In the genomic region with DNA sequence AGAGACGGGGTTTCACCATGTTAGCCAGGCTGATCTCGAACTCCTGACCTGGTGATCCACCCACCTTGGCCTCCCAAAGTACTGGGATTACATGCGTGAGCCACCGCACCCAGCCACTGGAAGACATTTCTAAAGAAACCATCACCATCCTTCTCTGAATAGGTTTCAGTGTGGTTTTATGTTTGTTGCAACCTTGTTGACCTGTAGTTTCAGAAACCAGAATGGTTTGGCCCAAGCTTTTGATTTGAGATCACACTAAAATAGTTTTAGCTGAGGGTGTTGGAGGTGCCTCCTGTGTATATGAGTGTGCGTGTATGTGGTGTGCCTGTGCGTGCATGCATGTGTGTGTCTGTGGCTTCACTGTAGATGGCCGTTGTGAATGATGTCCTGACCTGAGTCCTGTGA, we compare ENCODE assay signal across 1 cellular context.
TF ChIP-seq lines count a peak whose summit lies in the region.

No MANE protein-coding gene starts in this region.

TF ChIP-seq in GM12878, 131 proteins besides CTCF, POLR2A, EP300 and RAD21 (continues in another document):
- TF ChIP-seq CHD4 (IDR thresholded peaks at IDR 0.05) (no peak), RCOR1 (conservative IDR thresholded peaks at IDR 0.05; ENCODE audit: low read depth, low read length) (no peak), MYB (IDR thresholded peaks at IDR 0.05; ENCODE audit: borderline replicate concordance, low read depth, low read length) (0 out of 2 replicates have a peak, but pooled peaks have one; percentile 25), POLR2AphosphoS5 (IDR thresholded peaks at IDR 0.05; ENCODE audit: low read length) (0 out of 2 replicates have a peak, but pooled peaks have one; percentile 18), CREB1 (IDR thresholded peaks at IDR 0.05; ENCODE audit: low read depth) (no peak), ETV6 (conservative IDR thresholded peaks at IDR 0.05 in 1 of 2, IDR thresholded peaks at IDR 0.05 in 1 of 2; ENCODE audit: borderline replicate concordance in 1 of 2, low read depth in 1 of 2) (peak in 1 of 2 experiments; percentile 56; a peak in 1 of 4 replicates), RB1 (IDR thresholded peaks at IDR 0.05; ENCODE audit: borderline replicate concordance) (no peak), KLF5 (IDR thresholded peaks at IDR 0.05; ENCODE audit: partially characterized antibody) (peak; percentile 47), SIN3A (IDR thresholded peaks at IDR 0.05; ENCODE audit: low read depth, low read length) (no peak), SMAD1 (IDR thresholded peaks at IDR 0.05; ENCODE audit: low read depth, partially characterized antibody) (no peak), PAX8 (IDR thresholded peaks at IDR 0.05) (no peak), ZNF384 (IDR thresholded peaks at IDR 0.05; ENCODE audit: borderline replicate concordance, low read depth, low read length) (no peak), BMI1 (IDR thresholded peaks at IDR 0.05; ENCODE audit: borderline replicate concordance) (peak; percentile 65; the same call in 1 of the 2 replicates), SREBF2 (IDR thresholded peaks at IDR 0.05; ENCODE audit: low read length) (no peak), CEBPB (IDR thresholded peaks at IDR 0.05; ENCODE audit: borderline replicate concordance in 1 of 2, low read depth in 2 of 2, low read length in 2 of 2) (no peak), TCF7 (IDR thresholded peaks at IDR 0.05; ENCODE audit: borderline replicate concordance) (no peak; the same call in 1 of the 2 replicates), EGR1 (IDR thresholded peaks at IDR 0.05; ENCODE audit: borderline replicate concordance in 1 of 2, low read depth in 2 of 2, low read length in 2 of 2) (no peak), BACH1 (IDR thresholded peaks at IDR 0.05; ENCODE audit: borderline replicate concordance) (peak; percentile 62; the same call in 1 of the 2 replicates), ZZZ3 (IDR thresholded peaks at IDR 0.05; ENCODE audit: control insufficient read depth, insufficient read length, low read depth) (no peak), TAF1 (IDR thresholded peaks at IDR 0.05; ENCODE audit: borderline replicate concordance, low read depth, low read length) (no peak), SUZ12 (IDR thresholded peaks at IDR 0.05; ENCODE audit: unreplicated experiment) (no peak), ATF7 (IDR thresholded peaks at IDR 0.05; ENCODE audit: low read depth) (peak; percentile 64), SREBF1 (IDR thresholded peaks at IDR 0.05; ENCODE audit: low read length) (no peak), SP1 (IDR thresholded peaks at IDR 0.05; ENCODE audit: low read depth, low read length) (peak; percentile 55), PML (IDR thresholded peaks at IDR 0.05; ENCODE audit: low read length) (no peak), SRF (IDR thresholded peaks at IDR 0.05; ENCODE audit: low read depth in 2 of 2, low read length in 2 of 2) (no peak), FOXM1 (IDR thresholded peaks at IDR 0.05; ENCODE audit: low read depth, low read length) (no peak), MTA2 (IDR thresholded peaks at IDR 0.05; ENCODE audit: low read depth) (peak; percentile 77), MEF2A (IDR thresholded peaks at IDR 0.05; ENCODE audit: insufficient read depth, low read depth, low read length) (peak; percentile 53; the same call in 1 of the 2 replicates), HDAC2 (IDR thresholded peaks at IDR 0.05) (no peak), NR2F1 (conservative IDR thresholded peaks at IDR 0.05) (peak; percentile 98), KAT2A (conservative IDR thresholded peaks at IDR 0.05; ENCODE audit: control insufficient read depth, low read depth, low read length) (no peak), IKZF1 (conservative IDR thresholded peaks at IDR 0.05) (peak; percentile 76; the same call in 1 of the 2 replicates), RBBP5 (conservative IDR thresholded peaks at IDR 0.05) (no peak), ZNF207 (IDR thresholded peaks at IDR 0.05; ENCODE audit: borderline replicate concordance) (peak; percentile 21; the same call in 1 of the 2 replicates), BCL11A (IDR thresholded peaks at IDR 0.05; ENCODE audit: low read depth, low read length) (peak; percentile 89; the same call in 1 of the 2 replicates), TBL1XR1 (IDR thresholded peaks at IDR 0.05; ENCODE audit: low read depth, low read length) (no peak), NR2C2 (IDR thresholded peaks at IDR 0.05; ENCODE audit: borderline replicate concordance, control insufficient read depth, insufficient read length, low read depth) (no peak), TCF12 (IDR thresholded peaks at IDR 0.05; ENCODE audit: low read depth, low read length) (peak; percentile 76), HDGF (IDR thresholded peaks at IDR 0.05) (no peak), BRCA1 (IDR thresholded peaks at IDR 0.05; ENCODE audit: low read depth, low read length) (no peak), NFIC (IDR thresholded peaks at IDR 0.05; ENCODE audit: low read depth, low read length) (no peak)
- TF ChIP-seq, protein P1, sequence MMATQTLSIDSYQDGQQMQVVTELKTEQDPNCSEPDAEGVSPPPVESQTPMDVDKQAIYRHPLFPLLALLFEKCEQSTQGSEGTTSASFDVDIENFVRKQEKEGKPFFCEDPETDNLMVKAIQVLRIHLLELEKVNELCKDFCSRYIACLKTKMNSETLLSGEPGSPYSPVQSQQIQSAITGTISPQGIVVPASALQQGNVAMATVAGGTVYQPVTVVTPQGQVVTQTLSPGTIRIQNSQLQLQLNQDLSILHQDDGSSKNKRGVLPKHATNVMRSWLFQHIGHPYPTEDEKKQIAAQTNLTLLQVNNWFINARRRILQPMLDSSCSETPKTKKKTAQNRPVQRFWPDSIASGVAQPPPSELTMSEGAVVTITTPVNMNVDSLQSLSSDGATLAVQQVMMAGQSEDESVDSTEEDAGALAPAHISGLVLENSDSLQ (IDR thresholded peaks at IDR 0.05), result no peak
- TF ChIP-seq, protein P2, sequence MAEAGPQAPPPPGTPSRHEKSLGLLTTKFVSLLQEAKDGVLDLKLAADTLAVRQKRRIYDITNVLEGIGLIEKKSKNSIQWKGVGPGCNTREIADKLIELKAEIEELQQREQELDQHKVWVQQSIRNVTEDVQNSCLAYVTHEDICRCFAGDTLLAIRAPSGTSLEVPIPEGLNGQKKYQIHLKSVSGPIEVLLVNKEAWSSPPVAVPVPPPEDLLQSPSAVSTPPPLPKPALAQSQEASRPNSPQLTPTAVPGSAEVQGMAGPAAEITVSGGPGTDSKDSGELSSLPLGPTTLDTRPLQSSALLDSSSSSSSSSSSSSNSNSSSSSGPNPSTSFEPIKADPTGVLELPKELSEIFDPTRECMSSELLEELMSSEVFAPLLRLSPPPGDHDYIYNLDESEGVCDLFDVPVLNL (IDR thresholded peaks at IDR 0.05; ENCODE audit: low read depth, low read length), result no peak
- TF ChIP-seq, protein P3, sequence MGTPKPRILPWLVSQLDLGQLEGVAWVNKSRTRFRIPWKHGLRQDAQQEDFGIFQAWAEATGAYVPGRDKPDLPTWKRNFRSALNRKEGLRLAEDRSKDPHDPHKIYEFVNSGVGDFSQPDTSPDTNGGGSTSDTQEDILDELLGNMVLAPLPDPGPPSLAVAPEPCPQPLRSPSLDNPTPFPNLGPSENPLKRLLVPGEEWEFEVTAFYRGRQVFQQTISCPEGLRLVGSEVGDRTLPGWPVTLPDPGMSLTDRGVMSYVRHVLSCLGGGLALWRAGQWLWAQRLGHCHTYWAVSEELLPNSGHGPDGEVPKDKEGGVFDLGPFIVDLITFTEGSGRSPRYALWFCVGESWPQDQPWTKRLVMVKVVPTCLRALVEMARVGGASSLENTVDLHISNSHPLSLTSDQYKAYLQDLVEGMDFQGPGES (IDR thresholded peaks at IDR 0.05), result no peak
- TF ChIP-seq, protein P4, sequence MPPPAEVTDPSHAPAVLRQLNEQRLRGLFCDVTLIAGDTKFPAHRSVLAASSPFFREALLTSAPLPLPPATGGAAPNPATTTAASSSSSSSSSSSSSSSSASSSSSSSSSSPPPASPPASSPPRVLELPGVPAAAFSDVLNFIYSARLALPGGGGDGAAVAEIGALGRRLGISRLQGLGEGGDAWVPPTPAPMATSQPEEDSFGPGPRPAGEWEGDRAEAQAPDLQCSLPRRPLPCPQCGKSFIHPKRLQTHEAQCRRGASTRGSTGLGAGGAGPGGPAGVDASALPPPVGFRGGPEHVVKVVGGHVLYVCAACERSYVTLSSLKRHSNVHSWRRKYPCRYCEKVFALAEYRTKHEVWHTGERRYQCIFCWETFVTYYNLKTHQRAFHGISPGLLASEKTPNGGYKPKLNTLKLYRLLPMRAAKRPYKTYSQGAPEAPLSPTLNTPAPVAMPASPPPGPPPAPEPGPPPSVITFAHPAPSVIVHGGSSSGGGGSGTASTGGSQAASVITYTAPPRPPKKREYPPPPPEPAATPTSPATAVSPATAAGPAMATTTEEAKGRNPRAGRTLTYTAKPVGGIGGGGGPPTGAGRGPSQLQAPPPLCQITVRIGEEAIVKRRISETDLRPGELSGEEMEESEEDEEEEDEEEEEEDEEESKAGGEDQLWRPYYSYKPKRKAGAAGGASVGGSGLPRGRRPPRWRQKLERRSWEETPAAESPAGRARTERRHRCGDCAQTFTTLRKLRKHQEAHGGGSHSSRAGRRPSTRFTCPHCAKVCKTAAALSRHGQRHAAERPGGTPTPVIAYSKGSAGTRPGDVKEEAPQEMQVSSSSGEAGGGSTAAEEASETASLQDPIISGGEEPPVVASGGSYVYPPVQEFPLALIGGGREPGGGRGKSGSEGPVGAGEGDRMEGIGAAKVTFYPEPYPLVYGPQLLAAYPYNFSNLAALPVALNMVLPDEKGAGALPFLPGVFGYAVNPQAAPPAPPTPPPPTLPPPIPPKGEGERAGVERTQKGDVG (CRISPR knock-in tag; IDR thresholded peaks at IDR 0.05), result no peak
- TF ChIP-seq, protein P5, sequence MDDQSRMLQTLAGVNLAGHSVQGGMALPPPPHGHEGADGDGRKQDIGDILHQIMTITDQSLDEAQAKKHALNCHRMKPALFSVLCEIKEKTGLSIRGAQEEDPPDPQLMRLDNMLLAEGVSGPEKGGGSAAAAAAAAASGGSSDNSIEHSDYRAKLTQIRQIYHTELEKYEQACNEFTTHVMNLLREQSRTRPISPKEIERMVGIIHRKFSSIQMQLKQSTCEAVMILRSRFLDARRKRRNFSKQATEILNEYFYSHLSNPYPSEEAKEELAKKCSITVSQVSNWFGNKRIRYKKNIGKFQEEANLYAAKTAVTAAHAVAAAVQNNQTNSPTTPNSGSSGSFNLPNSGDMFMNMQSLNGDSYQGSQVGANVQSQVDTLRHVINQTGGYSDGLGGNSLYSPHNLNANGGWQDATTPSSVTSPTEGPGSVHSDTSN (IDR thresholded peaks at IDR 0.05; ENCODE audit: insufficient replicate concordance, low read depth, low read length), result no peak
- TF ChIP-seq, protein P6, sequence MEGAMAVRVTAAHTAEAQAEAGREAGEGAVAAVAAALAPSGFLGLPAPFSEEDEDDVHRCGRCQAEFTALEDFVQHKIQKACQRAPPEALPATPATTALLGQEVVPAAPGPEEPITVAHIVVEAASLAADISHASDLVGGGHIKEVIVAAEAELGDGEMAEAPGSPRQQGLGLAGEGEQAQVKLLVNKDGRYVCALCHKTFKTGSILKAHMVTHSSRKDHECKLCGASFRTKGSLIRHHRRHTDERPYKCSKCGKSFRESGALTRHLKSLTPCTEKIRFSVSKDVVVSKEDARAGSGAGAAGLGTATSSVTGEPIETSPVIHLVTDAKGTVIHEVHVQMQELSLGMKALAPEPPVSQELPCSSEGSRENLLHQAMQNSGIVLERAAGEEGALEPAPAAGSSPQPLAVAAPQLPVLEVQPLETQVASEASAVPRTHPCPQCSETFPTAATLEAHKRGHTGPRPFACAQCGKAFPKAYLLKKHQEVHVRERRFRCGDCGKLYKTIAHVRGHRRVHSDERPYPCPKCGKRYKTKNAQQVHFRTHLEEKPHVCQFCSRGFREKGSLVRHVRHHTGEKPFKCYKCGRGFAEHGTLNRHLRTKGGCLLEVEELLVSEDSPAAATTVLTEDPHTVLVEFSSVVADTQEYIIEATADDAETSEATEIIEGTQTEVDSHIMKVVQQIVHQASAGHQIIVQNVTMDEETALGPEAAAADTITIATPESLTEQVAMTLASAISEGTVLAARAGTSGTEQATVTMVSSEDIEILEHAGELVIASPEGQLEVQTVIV (IDR thresholded peaks at IDR 0.05; ENCODE audit: borderline replicate concordance, partially characterized antibody), result no peak
- TF ChIP-seq, protein P7, sequence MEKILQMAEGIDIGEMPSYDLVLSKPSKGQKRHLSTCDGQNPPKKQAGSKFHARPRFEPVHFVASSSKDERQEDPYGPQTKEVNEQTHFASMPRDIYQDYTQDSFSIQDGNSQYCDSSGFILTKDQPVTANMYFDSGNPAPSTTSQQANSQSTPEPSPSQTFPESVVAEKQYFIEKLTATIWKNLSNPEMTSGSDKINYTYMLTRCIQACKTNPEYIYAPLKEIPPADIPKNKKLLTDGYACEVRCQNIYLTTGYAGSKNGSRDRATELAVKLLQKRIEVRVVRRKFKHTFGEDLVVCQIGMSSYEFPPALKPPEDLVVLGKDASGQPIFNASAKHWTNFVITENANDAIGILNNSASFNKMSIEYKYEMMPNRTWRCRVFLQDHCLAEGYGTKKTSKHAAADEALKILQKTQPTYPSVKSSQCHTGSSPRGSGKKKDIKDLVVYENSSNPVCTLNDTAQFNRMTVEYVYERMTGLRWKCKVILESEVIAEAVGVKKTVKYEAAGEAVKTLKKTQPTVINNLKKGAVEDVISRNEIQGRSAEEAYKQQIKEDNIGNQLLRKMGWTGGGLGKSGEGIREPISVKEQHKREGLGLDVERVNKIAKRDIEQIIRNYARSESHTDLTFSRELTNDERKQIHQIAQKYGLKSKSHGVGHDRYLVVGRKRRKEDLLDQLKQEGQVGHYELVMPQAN (conservative IDR thresholded peaks at IDR 0.05), result no peak
- TF ChIP-seq, protein P8, sequence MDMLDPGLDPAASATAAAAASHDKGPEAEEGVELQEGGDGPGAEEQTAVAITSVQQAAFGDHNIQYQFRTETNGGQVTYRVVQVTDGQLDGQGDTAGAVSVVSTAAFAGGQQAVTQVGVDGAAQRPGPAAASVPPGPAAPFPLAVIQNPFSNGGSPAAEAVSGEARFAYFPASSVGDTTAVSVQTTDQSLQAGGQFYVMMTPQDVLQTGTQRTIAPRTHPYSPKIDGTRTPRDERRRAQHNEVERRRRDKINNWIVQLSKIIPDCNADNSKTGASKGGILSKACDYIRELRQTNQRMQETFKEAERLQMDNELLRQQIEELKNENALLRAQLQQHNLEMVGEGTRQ (IDR thresholded peaks at IDR 0.05; ENCODE audit: borderline replicate concordance, low read depth, low read length), result no peak
